In genomic region chr1:215146252-215146975, GRCh38 we compare ENCODE assay signal across 9 cellular contexts.
DNase-seq lines count a peak whose midpoint lies in the region; TF ChIP-seq lines count a peak whose summit lies in the region.
"Had no signal": no experiment of that assay in that cellular context is flagged by ENCODE, and none has a peak within 500 bp of the region (broad histone marks: within the 10 kb centered on the region; RNA-seq: fewer than 3 reads in every experiment).

No MANE protein-coding gene starts in this region.

- H3K27ac ChIP-seq in brain microvascular endothelial cell: no peak overlapping the region
- H3K27ac ChIP-seq in prostate gland: no peak overlapping the region

- H3K36me3 ChIP-seq in brain microvascular endothelial cell (replicated peaks): no peaks in the 10 kb centered on the region
- H3K36me3 ChIP-seq in MG63: no peaks in the 10 kb centered on the region
- H3K36me3 ChIP-seq in prostate gland: no peaks in the 10 kb centered on the region

- intact Hi-C loops in prostate gland (cut with DNase I): loop anchor here (5.0 kb wide), 1 partner anchor 484 kb away; no protein-coding TSS in a partner anchor

- H3K27me3 ChIP-seq in brain microvascular endothelial cell (replicated peaks) (no peaks in the 10 kb centered on the region), MG63 (no peaks in the 10 kb centered on the region), prostate gland (replicated peaks; ENCODE audit: insufficient read depth) (no peaks in the 10 kb centered on the region)

- no peak overlapping the region for H3K27ac Mint-ChIP-seq in nephron progenitor cell
- H3K27ac Mint-ChIP-seq: naive B cell had no signal

- no peaks in the 10 kb centered on the region for H3K4me1 ChIP-seq in prostate gland (replicated peaks)

- H3K9me3 ChIP-seq in MG63 (peaks cover 9% of the 10 kb centered on the region), prostate gland (no peaks in the 10 kb centered on the region)

- in situ Hi-C loops in brain microvascular endothelial cell (cut with HindIII; ENCODE audit: low pct_ligation_motif_present, low sequenced_read_pairs): no loop called here

- H3K27me3 Mint-ChIP-seq in nephron progenitor cell (ENCODE audit: low read depth, poor library complexity): peaks cover 3% of the 10 kb centered on the region
- H3K27me3 Mint-ChIP-seq: naive B cell had no signal

- H3K4me3 ChIP-seq in brain microvascular endothelial cell (ENCODE audit: low read depth, low read length) (no peak overlapping the region), MG63 (no peak overlapping the region), prostate gland (no peak overlapping the region)

- H3K4me3 Mint-ChIP-seq in nephron progenitor cell: no peak overlapping the region
- H3K4me3 Mint-ChIP-seq: naive B cell had no signal

- WGBS in prostate gland: 31% methylated on average over 8 of the region's 8 CpGs

- H3K4me1 Mint-ChIP-seq in nephron progenitor cell: no peaks in the 10 kb centered on the region
- H3K4me1 Mint-ChIP-seq: naive B cell had no signal

- H3K36me3 Mint-ChIP-seq in nephron progenitor cell (ENCODE audit: low read depth): peaks cover 5% of the 10 kb centered on the region

- peak; percentile 9 for DNase-seq in NCI-H128 (lab: John Stamatoyannopoulos, UW; ENCODE audit: unreplicated experiment)
- DNase-seq in brain microvascular endothelial cell: peak; percentile 37
- peak; percentile 10 for DNase-seq in nephron progenitor cell
- no peak for DNase-seq in activated effector memory CD4-positive, alpha-beta T cell treated with Interleukin-2 at 50 U/mL for 16 hours
- no peak for DNase-seq in MG63
- no peak for DNase-seq in activated naive CD4-positive, alpha-beta T cell treated with anti-CD3 and anti-CD28 coated beads, Interleukin-2, amount 50 U/mL, for 16 hours
- no peak for DNase-seq in prostate gland (ENCODE audit: low spot score)
- DNase-seq: naive B cell had no signal

- no peak for TF ChIP-seq POLR2A in prostate gland (IDR thresholded peaks at IDR 0.05)

- H3K9me3 Mint-ChIP-seq in nephron progenitor cell: peaks cover 14% of the 10 kb centered on the region

- TF ChIP-seq CTCF in GM12873 (IDR thresholded peaks at IDR 0.05; ENCODE audit: insufficient read depth, low read depth, low read length, missing control alignments) (peak; percentile 33), brain microvascular endothelial cell (IDR thresholded peaks at IDR 0.05; ENCODE audit: low read depth, low read length, missing control alignments) (peak; percentile 76), nephron progenitor cell (IDR thresholded peaks at IDR 0.05) (peak; percentile 51), prostate gland (IDR thresholded peaks at IDR 0.05) (peak in 1 of 4 experiments; percentile 31)

Comparison
In these comparisons a context has a peak if more than half of its experiments do, and no peak if none do; other contexts are left out.
1. DNase-seq: peak in NCI-H128 (single experiment), brain microvascular endothelial cell (single experiment) and nephron progenitor cell (single experiment); none in activated effector memory CD4-positive, alpha-beta T cell treated with Interleukin-2 at 50 U/mL for 16 hours (single experiment), MG63 (single experiment), activated naive CD4-positive, alpha-beta T cell treated with anti-CD3 and anti-CD28 coated beads, Interleukin-2, amount 50 U/mL, for 16 hours (single experiment) and prostate gland (single experiment).